ENCODE assay signal across 1 cellular context in genomic region chr6:111871725-111872520, GRCh38.
TF ChIP-seq lines count a peak whose summit lies in the region.

No MANE protein-coding gene starts in this region.

TF ChIP-seq in HepG2, 621 proteins besides CTCF, POLR2A, EP300 and RAD21:
- TF ChIP-seq TRIM22 (IDR thresholded peaks at IDR 0.05) (no peak), AGO1 (IDR thresholded peaks at IDR 0.05; ENCODE audit: low read depth, low read length, poor library complexity, severe bottlenecking) (peak; percentile 8), ARID2 (CRISPR knock-in tag; IDR thresholded peaks at IDR 0.05; ENCODE audit: borderline replicate concordance) (0 out of 2 replicates have a peak, but pooled peaks have one; percentile 46), ZNF547 (CRISPR knock-in tag; IDR thresholded peaks at IDR 0.05) (0 out of 2 replicates have a peak, but pooled peaks have one; percentile 33), GABPB1 (CRISPR knock-in tag; IDR thresholded peaks at IDR 0.05) (0 out of 2 replicates have a peak, but pooled peaks have one; percentile 17), POLR2G (IDR thresholded peaks at IDR 0.05; ENCODE audit: low read depth, low read length) (peak; percentile 32; the same call in 1 of the 2 replicates), UBTF (CRISPR knock-in tag; IDR thresholded peaks at IDR 0.05) (peak; percentile 24; the same call in 1 of the 2 replicates), PCBP2 (optimal IDR thresholded peaks at IDR 0.05; ENCODE audit: low read depth, low read length, poor library complexity, severe bottlenecking) (peak; percentile 47), CEBPG (CRISPR knock-in tag; IDR thresholded peaks at IDR 0.05) (no peak), SAP130 (CRISPR knock-in tag; IDR thresholded peaks at IDR 0.05; ENCODE audit: low read depth) (peak; percentile 43; the same call in 1 of the 2 replicates), KIAA2018 (CRISPR knock-in tag; IDR thresholded peaks at IDR 0.05; ENCODE audit: borderline replicate concordance) (no peak), SP5 (CRISPR knock-in tag; IDR thresholded peaks at IDR 0.05; ENCODE audit: borderline replicate concordance, low read depth) (0 out of 2 replicates have a peak, but pooled peaks have one; percentile 40)
